ENCODE assay signal across 22 cellular contexts in the genomic region with DNA sequence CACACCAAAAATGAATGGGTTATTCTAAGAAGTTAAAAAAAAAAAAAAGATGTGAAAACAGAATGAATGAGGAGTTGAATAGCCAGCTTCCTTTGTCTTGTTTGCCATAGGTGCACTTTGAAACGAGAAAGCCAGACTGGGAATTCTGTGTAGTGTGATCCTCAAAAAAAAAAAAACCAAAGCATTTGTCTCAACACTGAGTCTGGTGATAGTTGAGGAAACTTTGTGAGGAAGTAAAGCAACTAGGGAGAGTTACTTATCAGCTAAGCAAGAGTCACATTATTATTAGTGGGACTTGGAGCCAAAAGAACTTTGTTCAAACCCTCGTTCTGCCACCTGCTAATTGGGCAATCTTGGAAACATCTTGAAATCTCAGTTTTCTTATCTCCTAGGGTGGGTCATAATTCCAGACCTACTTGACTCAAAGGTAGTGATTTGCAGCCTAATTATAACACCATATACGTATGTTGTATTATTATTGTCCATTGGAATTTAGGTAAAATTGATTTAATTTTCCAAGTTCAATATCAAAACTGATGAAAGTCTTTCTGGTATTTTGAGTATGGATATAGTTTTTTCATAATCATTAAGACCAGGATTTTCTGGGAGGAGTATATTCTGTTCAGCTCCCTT.
"Had no signal": no experiment of that assay in that cellular context is flagged by ENCODE, and none has a peak within 500 bp of the region (broad histone marks: within the 10 kb centered on the region; RNA-seq: fewer than 3 reads in every experiment).

No MANE protein-coding gene starts in this region.

- H3K4me1 ChIP-seq: colonic mucosa had no signal

- H3K4me3 ChIP-seq: colonic mucosa, heart left ventricle, ovary, right atrium auricular region, sigmoid colon, skin epidermis, stomach, thoracic aorta, transverse colon had no signal

- H3K27ac Mint-ChIP-seq: endodermal cell had no signal

- H3K9me3 Mint-ChIP-seq: endodermal cell; naive thymus-derived CD8-positive, alpha-beta T cell had no signal

- H3K27me3 Mint-ChIP-seq: naive thymus-derived CD8-positive, alpha-beta T cell had no signal

- H3K4me3 Mint-ChIP-seq: endodermal cell; naive thymus-derived CD8-positive, alpha-beta T cell had no signal

- ATAC-seq: heart left ventricle; left cardiac atrium; naive thymus-derived CD8-positive, alpha-beta T cell had no signal

- H3K27me3 ChIP-seq: colonic mucosa, heart left ventricle, neutrophil, ovary, right atrium auricular region, sigmoid colon, stomach, transverse colon had no signal

- H3K9me3 ChIP-seq: colonic mucosa, heart left ventricle, neutrophil, ovary, right atrium auricular region, sigmoid colon, stomach, thoracic aorta, transverse colon had no signal

- DNase-seq: colonic mucosa; dermis blood vessel endothelial cell; effector CD4-positive, alpha-beta T cell; endodermal cell; foreskin melanocyte; heart left ventricle; hypothalamus; islet precursor cell; left cardiac atrium; mesendoderm; naive thymus-derived CD8-positive, alpha-beta T cell; ovary; sigmoid colon; stimulated activated CD4-positive, alpha-beta T cell treated with anti-CD3 and anti-CD28 coated beads, Interleukin-12 subunit alpha, Interleukin-12 subunit beta, amount 100 ng/mL, for 4 hours; stimulated activated naive CD4-positive, alpha-beta T cell; stomach; substantia nigra; transverse colon had no signal

- H3K27ac ChIP-seq: colonic mucosa, heart left ventricle, neutrophil, ovary, right atrium auricular region, sigmoid colon, skin epidermis, stomach, thoracic aorta, transverse colon had no signal

- H3K36me3 ChIP-seq: colonic mucosa, ovary, right atrium auricular region, sigmoid colon, thoracic aorta, transverse colon had no signal
